Comparison of ENCODE assay signal across 8 cellular contexts in genomic region chr9:69759478-69760277, GRCh38. TPM values are rescaled to one million over a fixed set of nuclear protein-coding genes. Genes with fewer than 3 reads are reported as not detected.
DNase-seq lines count a peak whose midpoint lies in the region; TF ChIP-seq lines count a peak whose summit lies in the region.

TSS of gene PTAR1 (minus strand) at chr9:69760011. CDS start at chr9:69759938, 73 bp downstream.

- TF ChIP-seq CTCF in H9 (conservative IDR thresholded peaks at IDR 0.05), result no peak
- TF ChIP-seq CTCF in nephron progenitor cell (IDR thresholded peaks at IDR 0.05), result no peak

- H3K9ac ChIP-seq in H9 (ENCODE audit: extremely low read depth, insufficient read length, low read length), result peak within 1 kb of the TSS; percentile 48

- H2AK5ac ChIP-seq in H9 (ENCODE audit: insufficient read length, low read length), result no peak within 1 kb of the TSS

- peaks cover 6% of the 10 kb centered on the region for H3K23me2 ChIP-seq in H9 (ENCODE audit: insufficient read length, low read depth, low read length, poor library complexity, severe bottlenecking)

- H3K36me3 Mint-ChIP-seq in H9 (ENCODE audit: insufficient read depth in 1 of 3, low read depth in 3 of 3), result peaks cover 3 to 32% (median 20%) of the 10 kb centered on the region in 3 experiments; a peak in 5 of 7 replicates
- peaks cover 4% of the 10 kb centered on the region for H3K36me3 Mint-ChIP-seq in nephron progenitor cell (ENCODE audit: low read depth)
- peaks cover 36% of the 10 kb centered on the region for H3K36me3 Mint-ChIP-seq in stimulated activated naive CD8-positive, alpha-beta T cell treated with anti-CD3 and anti-CD28 coated beads, Interleukin-15, Interleukin-2, amounts not matched to agents 100 ng/mL and 50 ng/mL, for 24 hours (ENCODE audit: low read depth)

- no peak within 1 kb of the TSS for H2BK120ac ChIP-seq in H9 (ENCODE audit: low read depth, low read length, poor library complexity, severe bottlenecking)

- no peaks in the 10 kb centered on the region for H3K79me1 ChIP-seq in H9 (ENCODE audit: insufficient read depth, low read depth, low read length, poor library complexity, severe bottlenecking)

- no CpG with 5 or more reads among the region's 95 CpGs for WGBS in H9 (ENCODE audit: extremely low coverage, insufficient read length, low lambda C conversion rate)

- H2BK20ac ChIP-seq in H9 (ENCODE audit: low read depth, low read length, poor library complexity, severe bottlenecking), result no peak within 1 kb of the TSS

- no peaks in the 10 kb centered on the region for H4K20me1 ChIP-seq in H9 (ENCODE audit: control insufficient read depth, insufficient read depth, insufficient read length)

- H3K9me3 Mint-ChIP-seq in H9, result no peaks in the 10 kb centered on the region
- no peaks in the 10 kb centered on the region for H3K9me3 Mint-ChIP-seq in nephron progenitor cell
- H3K9me3 Mint-ChIP-seq in stimulated activated naive CD8-positive, alpha-beta T cell treated with anti-CD3 and anti-CD28 coated beads, Interleukin-15, Interleukin-2, amounts not matched to agents 100 ng/mL and 50 ng/mL, for 24 hours, result no peaks in the 10 kb centered on the region

- TF ChIP-seq POLR2A in Raji (IDR thresholded peaks at IDR 0.05; ENCODE audit: insufficient read depth, low read depth, low read length), result peak; percentile 81

- no peak within 1 kb of the TSS for H2BK12ac ChIP-seq in H9 (ENCODE audit: insufficient read length, low read depth, low read length)

- H4K91ac ChIP-seq in H9 (ENCODE audit: insufficient read length, low read depth, low read length), result no peak within 1 kb of the TSS

- no peak within 1 kb of the TSS for H3K56ac ChIP-seq in H9 (ENCODE audit: insufficient read length, low read depth, low read length)

- H3K27me3 ChIP-seq in H9 (ENCODE audit: insufficient read depth, low read length), result no peaks in the 10 kb centered on the region

- H4K8ac ChIP-seq in H9 (replicated peaks; ENCODE audit: insufficient read length, low read depth, low read length), result no peak within 1 kb of the TSS

- no peak within 1 kb of the TSS for H2BK5ac ChIP-seq in H9 (ENCODE audit: insufficient read length, low read length)

- H3K27ac Mint-ChIP-seq in H9 (peak within 1 kb of the TSS; percentile 96 to 99 (median 99)), nephron progenitor cell (peak within 1 kb of the TSS; percentile 99)
- H3K27ac Mint-ChIP-seq in stimulated activated naive CD8-positive, alpha-beta T cell treated with anti-CD3 and anti-CD28 coated beads, Interleukin-15, Interleukin-2, amounts not matched to agents 100 ng/mL and 50 ng/mL, for 24 hours, result peak within 1 kb of the TSS; percentile 93

- peak within 1 kb of the TSS; percentile 37 for H3K4me2 ChIP-seq in H9 (ENCODE audit: insufficient read depth, insufficient read length, low read length)

- H4K5ac ChIP-seq in H9 (ENCODE audit: insufficient read length, low read depth, low read length), result no peak within 1 kb of the TSS

- H2AFZ ChIP-seq in H9 (ENCODE audit: low read length), result no peak within 1 kb of the TSS

- no peak within 1 kb of the TSS for H3K23ac ChIP-seq in H9 (ENCODE audit: insufficient read length, low read depth, low read length)

- no peak within 1 kb of the TSS for H2BK15ac ChIP-seq in H9 (ENCODE audit: low read depth, low read length)

- no peak within 1 kb of the TSS; the same call in 1 of the 2 replicates for H3K4ac ChIP-seq in H9 (ENCODE audit: low read depth, low read length)

- H3T11ph ChIP-seq in H9 (ENCODE audit: low read length), result no peak within 1 kb of the TSS

- H3K4me1 ChIP-seq in H9 (ENCODE audit: insufficient read depth, low read length), result 0 out of 2 replicates have a peak, but pooled peaks cover 3% of the 10 kb centered on the region

- no peaks in the 10 kb centered on the region for H3K9me3 ChIP-seq in H9 (ENCODE audit: control insufficient read depth, low read depth, low read length)

- H3K27ac ChIP-seq in H9 (ENCODE audit: insufficient read length, low read depth, low read length), result peak within 1 kb of the TSS; percentile 21

- peaks cover 51 to 68% of the 10 kb centered on the region in 2 experiments for H3K4me1 Mint-ChIP-seq in H9
- H3K4me1 Mint-ChIP-seq in nephron progenitor cell, result peaks cover 40% of the 10 kb centered on the region
- peaks cover 35% of the 10 kb centered on the region for H3K4me1 Mint-ChIP-seq in stimulated activated naive CD8-positive, alpha-beta T cell treated with anti-CD3 and anti-CD28 coated beads, Interleukin-15, Interleukin-2, amounts not matched to agents 100 ng/mL and 50 ng/mL, for 24 hours (ENCODE audit: low read depth)

- peak within 1 kb of the TSS; percentile 66; the same call in 1 of the 2 replicates for H3K14ac ChIP-seq in H9 (ENCODE audit: insufficient read depth, low read length)

- H3K4me3 Mint-ChIP-seq in H9, result peak within 1 kb of the TSS; percentile 93 to 96
- H3K4me3 Mint-ChIP-seq in nephron progenitor cell, result peak within 1 kb of the TSS; percentile 99
- peak within 1 kb of the TSS; percentile 97 for H3K4me3 Mint-ChIP-seq in stimulated activated naive CD8-positive, alpha-beta T cell treated with anti-CD3 and anti-CD28 coated beads, Interleukin-15, Interleukin-2, amounts not matched to agents 100 ng/mL and 50 ng/mL, for 24 hours

- H3K27me3 Mint-ChIP-seq in H9 (ENCODE audit: low read depth) (no peaks in the 10 kb centered on the region), nephron progenitor cell (ENCODE audit: low read depth, poor library complexity) (peaks cover 3% of the 10 kb centered on the region)
- H3K27me3 Mint-ChIP-seq in stimulated activated naive CD8-positive, alpha-beta T cell treated with anti-CD3 and anti-CD28 coated beads, Interleukin-15, Interleukin-2, amounts not matched to agents 100 ng/mL and 50 ng/mL, for 24 hours, result no peaks in the 10 kb centered on the region

- peaks cover 27% of the 10 kb centered on the region for H3K79me2 ChIP-seq in H9 (ENCODE audit: insufficient read depth, low read length)

- peak; percentile 93 for DNase-seq in ELR (ENCODE audit: low read depth)
- peak; percentile 89 for DNase-seq in H9
- peak; percentile 89 for DNase-seq in M059J (ENCODE audit: low read depth)
- peak; percentile 96 for DNase-seq in activated effector memory CD4-positive, alpha-beta T cell treated with anti-CD3 and anti-CD28 coated beads, Interleukin-2, amount 50 U/mL, for 16 hours
- DNase-seq in fibroblast of the conjunctiva (ENCODE audit: low read depth), result peak; percentile 78
- DNase-seq in nephron progenitor cell, result peak; percentile 94

- peak within 1 kb of the TSS; percentile 42 for H3K18ac ChIP-seq in H9 (ENCODE audit: insufficient read length, low read depth, low read length)

RNA-seq across cellular contexts. Expression of gene PTAR1, which starts in this region (rescaled TPM):
- 112 and 117 TPM in 2 replicates for total RNA-seq in H9 (2021)
- 42.4 and 63.3 TPM in 2 replicates for total RNA-seq in M059J (2014; rRNA removed; shearing (Covaris generic))

Comparison
In these comparisons a context has a peak if more than half of its experiments do, and no peak if none do; other contexts are left out.
1. Peak in every context shown above with its lines: DNase-seq and H3K27ac ChIP-seq.